In the genomic region with DNA sequence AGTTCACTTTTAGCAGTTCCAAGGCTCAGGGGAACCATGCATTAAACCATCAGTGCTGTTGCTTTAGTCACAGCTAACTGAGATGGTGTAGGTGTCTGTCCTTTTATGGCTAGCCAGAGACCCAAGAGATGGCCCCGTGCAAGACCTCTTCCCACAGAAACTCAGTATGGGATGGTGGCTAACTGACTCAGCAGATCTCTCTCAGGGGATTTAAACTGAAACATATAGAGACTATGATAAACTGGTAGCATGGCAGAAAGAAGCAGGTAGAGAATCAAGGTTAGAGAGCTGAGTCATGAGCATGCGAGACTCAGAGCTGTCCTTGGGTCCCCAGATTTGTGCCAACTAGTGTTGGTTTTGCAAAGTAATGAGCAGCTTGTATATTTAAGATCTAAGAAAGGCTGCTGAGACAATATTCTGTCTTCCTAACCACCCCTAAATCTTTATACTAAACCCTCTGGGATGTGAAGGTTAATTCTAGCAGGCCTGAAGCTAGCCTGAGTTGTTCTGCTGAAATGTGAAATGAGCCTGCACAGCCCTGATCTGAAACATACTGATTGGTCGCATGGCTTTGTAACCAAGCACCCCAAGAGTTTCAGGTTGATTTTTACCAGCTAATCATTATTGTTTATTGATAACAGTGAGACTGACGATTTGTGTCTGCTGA, we compare ENCODE assay signal across 16 cellular contexts. TPM values are rescaled to one million over a fixed set of nuclear protein-coding genes. Genes with fewer than 3 reads are reported as not detected.
A peak's percentile ranks its signal among the peaks of the same experiment; 100 is the strongest.
DNase-seq lines count a peak whose midpoint lies in the region; ATAC-seq, FAIRE-seq and TF ChIP-seq lines count a peak whose summit lies in the region.
"Had no signal": no experiment of that assay in that cellular context is flagged by ENCODE, and none has a peak within 500 bp of the region (broad histone marks: within the 10 kb centered on the region; RNA-seq: fewer than 3 reads in every experiment).

No MANE protein-coding gene starts in this region.

- no peaks in the 10 kb centered on the region for H3K79me2 ChIP-seq in GM12878 (ENCODE audit: control insufficient read depth, insufficient read depth, low read length)

- WGBS in GM12878 (ENCODE audit: insufficient coverage, insufficient replicate concordance, low lambda C conversion rate, missing lambda C conversion rate) = 2% methylated on average over 4 of the region's 4 CpGs

- no peaks in the 10 kb centered on the region for H3K9me3 ChIP-seq in GM12878 (replicated peaks; ENCODE audit: control insufficient read depth, insufficient read depth, low read length)
- H3K9me3 ChIP-seq: right atrium auricular region, SJSA1 had no signal

- no peak overlapping the region for H3K9ac ChIP-seq in GM12878 (ENCODE audit: control insufficient read depth, insufficient read depth, low read length)

- H3K27me3 ChIP-seq in GM12878 (replicated peaks in 1 of 2; ENCODE audit: control insufficient read depth in 2 of 2, insufficient read depth in 2 of 2, low read length in 1 of 2) = peaks cover 0 to 3% of the 10 kb centered on the region in 2 experiments; a peak in 1 of 4 replicates
- H3K27me3 ChIP-seq: right atrium auricular region, SJSA1 had no signal

- SMC1A ChIA-PET in GM12878 (lab: Charles Lee; ENCODE audit: uncharacterized antibody, unreplicated experiment) = interaction anchor here (0.6 to 5.2 kb wide), 14 partner anchors 10 to 592 kb away, joined by 3 to 58 read pairs (median 3); no protein-coding TSS in a partner anchor

- no peak for TF ChIP-seq CTCF in GM12878 (IDR thresholded peaks at IDR 0.05 in 2 of 3, conservative IDR thresholded peaks at IDR 0.05 in 1 of 3; ENCODE audit: control insufficient read depth in 2 of 3, extremely low read depth in 1 of 3, insufficient read depth in 1 of 3, low read depth in 3 of 3, low read length in 3 of 3)
- no peak for TF ChIP-seq CTCF in Calu3 (IDR thresholded peaks at IDR 0.05; ENCODE audit: unreplicated experiment)

- 0 out of 2 replicates have a peak, but pooled peaks cover 10% of the 10 kb centered on the region for H3K4me1 ChIP-seq in GM12878 (ENCODE audit: control insufficient read depth, insufficient read depth, low read length)
- H3K4me1 ChIP-seq: right atrium auricular region, SJSA1 had no signal

- POLR2A ChIA-PET in GM12878 (lab: Charles Lee) = interaction anchor here (1.3 to 2.2 kb wide), 4 partner anchors 12 to 31 kb away, joined by 3 to 10 read pairs (median 6); no protein-coding TSS in a partner anchor

- peak; percentile 26 to 64; a peak in 2 of 4 replicates for TF ChIP-seq EP300 in GM12878 (IDR thresholded peaks at IDR 0.05; ENCODE audit: borderline replicate concordance in 1 of 2, control insufficient read depth in 1 of 2, low read depth in 2 of 2, low read length in 2 of 2)

- RAD21 ChIA-PET in GM12878 (lab: Charles Lee; ENCODE audit: unreplicated experiment) = interaction anchor here (0.7 to 2.8 kb wide), 11 partner anchors 9 to 51 kb away, joined by 3 to 19 read pairs (median 4); no protein-coding TSS in a partner anchor

- no peaks in the 10 kb centered on the region for H3K36me3 Mint-ChIP-seq in Calu3 (ENCODE audit: insufficient read depth, unreplicated experiment)

- TF ChIP-seq POLR2A in GM12878 (IDR thresholded peaks at IDR 0.05; ENCODE audit: low read depth, low read length) = no peak

- no peak overlapping the region for H3K27ac ChIP-seq in GM12878 (ENCODE audit: control insufficient read depth, insufficient read depth)
- H3K27ac ChIP-seq: right atrium auricular region, SJSA1 had no signal

- no peak overlapping the region; the same call in 1 of the 2 replicates for H3K4me2 ChIP-seq in GM12878 (ENCODE audit: control insufficient read depth, insufficient read depth)

- DNase-seq in GM12878 (ENCODE audit: low read depth, low spot score) = no peak
- DNase-seq in Calu3 = no peak
- DNase-seq in hepatic stellate cell (ENCODE audit: low spot score) = no peak
- DNase-seq in NCI-H82 treated with DMSO at 0.1 percent for 48 hours (lab: John Stamatoyannopoulos, UW; ENCODE audit: unreplicated experiment) = no peak
- no peak for DNase-seq in stimulated activated CD4-positive, alpha-beta T cell treated with anti-CD3 and anti-CD28 coated beads, Interleukin-1b, Interleukin-23, amount 100 ng/mL, for 48 hours
- DNase-seq: activated CD4-positive, alpha-beta T cell treated with anti-CD3 and anti-CD28 coated beads for 4 hours; effector memory CD4-positive, alpha-beta T cell; hypothalamus; midbrain; NCI-H2171 treated with DMSO at 0.1 percent for 48 hours had no signal

- ATAC-seq in GM18870 (IDR thresholded peaks at IDR 0.05; ENCODE audit: unreplicated experiment) (peak; percentile 86), GM21423 (IDR thresholded peaks at IDR 0.05; ENCODE audit: unreplicated experiment) (peak; percentile 90), HG03060 (IDR thresholded peaks at IDR 0.05; ENCODE audit: low read depth, unreplicated experiment) (peak; percentile 87), GM12878 (peak; percentile 93)

- in situ Hi-C loops in GM12878 (cut with MboI) = no loop called here

- BruUV-seq in GM12878 (replicated peaks; lab: Mats Ljungman, UMichigan) (no TSS peak), Calu3 (replicated peaks; lab: Mats Ljungman, UMichigan) (no TSS peak)

- H2AFZ ChIP-seq in GM12878 (ENCODE audit: control insufficient read depth, low read depth, low read length) = no peak overlapping the region

- no peaks in the 10 kb centered on the region for H3K4me1 Mint-ChIP-seq in Calu3 (ENCODE audit: low read depth, unreplicated experiment)
- H3K4me1 Mint-ChIP-seq: IgD-negative memory B cell had no signal

- TF ChIP-seq RAD21 in GM12878 (IDR thresholded peaks at IDR 0.05; ENCODE audit: insufficient read depth, low read depth, low read length) = no peak

- no peak overlapping the region for H3K4me3 ChIP-seq in GM12878
- H3K4me3 ChIP-seq: right atrium auricular region, SJSA1 had no signal

- no peaks in the 10 kb centered on the region for H3K36me3 ChIP-seq in GM12878 (ENCODE audit: control insufficient read depth in 2 of 2, insufficient read depth in 2 of 2, low read length in 1 of 2)
- H3K36me3 ChIP-seq: right atrium auricular region, SJSA1 had no signal

- H3K4me3 Mint-ChIP-seq in Calu3 (ENCODE audit: low read depth, unreplicated experiment) = no peak overlapping the region
- H3K4me3 Mint-ChIP-seq: IgD-negative memory B cell had no signal

- H3K27ac Mint-ChIP-seq in Calu3 (ENCODE audit: unreplicated experiment) = no peak overlapping the region
- H3K27ac Mint-ChIP-seq: IgD-negative memory B cell had no signal

- CTCF ChIA-PET in GM12878 (lab: Yijun Ruan, JAX) = interaction anchor here (0.5 to 2.2 kb wide), 11 partner anchors 10 to 401 kb away, joined by 3 to 13 read pairs (median 4); no protein-coding TSS in a partner anchor
- CTCF ChIA-PET in Calu3 (lab: Charles Lee) = no interaction called here

- H3K9me3 Mint-ChIP-seq in Calu3 (ENCODE audit: low read depth, unreplicated experiment) = no peaks in the 10 kb centered on the region
- H3K9me3 Mint-ChIP-seq: IgD-negative memory B cell had no signal

- H4K20me1 ChIP-seq in GM12878 (ENCODE audit: control insufficient read depth, insufficient read depth) = no peaks in the 10 kb centered on the region

- FAIRE-seq in GM12878 (lab: Jason Lieb, UNC) = peak; percentile 27

- intact Hi-C loops in GM12878 (cut with micrococcal nuclease; ENCODE audit: unreplicated experiment) = no loop called here
- intact Hi-C loops in Calu3 (cut with micrococcal nuclease; ENCODE audit: unreplicated experiment) = no loop called here

- H3K27me3 Mint-ChIP-seq in Calu3 (ENCODE audit: unreplicated experiment) = no peaks in the 10 kb centered on the region
- H3K27me3 Mint-ChIP-seq: IgD-negative memory B cell had no signal

TF ChIP-seq in GM12878, 131 proteins besides CTCF, POLR2A, EP300 and RAD21 (continues in another document):
- TF ChIP-seq ZNF622 (IDR thresholded peaks at IDR 0.05) (no peak), DPF2 (IDR thresholded peaks at IDR 0.05) (peak; percentile 35; the same call in 1 of the 2 replicates), CBFB (IDR thresholded peaks at IDR 0.05; ENCODE audit: low read depth) (no peak), YY1 (IDR thresholded peaks at IDR 0.05; ENCODE audit: low read depth, low read length) (no peak), BHLHE40 (IDR thresholded peaks at IDR 0.05; ENCODE audit: borderline replicate concordance in 1 of 2, low read depth in 2 of 2, low read length in 1 of 2) (peak; percentile 33 to 73; a peak in 1 of 4 replicates), TBL1XR1 (IDR thresholded peaks at IDR 0.05; ENCODE audit: low read depth, low read length) (no peak), POLR2AphosphoS2 (IDR thresholded peaks at IDR 0.05; ENCODE audit: low read depth, low read length) (no peak), GABPA (IDR thresholded peaks at IDR 0.05; ENCODE audit: low read depth) (no peak), CBX5 (IDR thresholded peaks at IDR 0.05; ENCODE audit: low read depth) (no peak), FOXK2 (IDR thresholded peaks at IDR 0.05) (no peak), EED (IDR thresholded peaks at IDR 0.05; ENCODE audit: low read depth) (no peak), CEBPB (IDR thresholded peaks at IDR 0.05; ENCODE audit: borderline replicate concordance in 1 of 2, low read depth in 2 of 2, low read length in 2 of 2) (no peak), IKZF1 (conservative IDR thresholded peaks at IDR 0.05) (peak; percentile 56), NR2C1 (IDR thresholded peaks at IDR 0.05) (no peak)

RNA-seq across cellular contexts. Expression of a gene that starts 6.5 kb away (rescaled TPM):
- not detected in 2 replicates for total RNA-seq in GM12878 (2013; cell fraction: nucleolus; rRNA removed)
- total RNA-seq in GM12878 (2014; rRNA removed) = 0.27 TPM in 1 of 2 replicates, not detected in the other
- 0.27 and 0.28 TPM in 2 replicates for total RNA-seq in GM12878 (2014; rRNA removed; fragmentation: Illumina TruSeq; extraction: Trizol)
- total RNA-seq in GM12878 (2021) = 0.16 and 0.23 TPM in 2 replicates
- polyA plus RNA-seq in GM12878 (2011; ENCODE audit: low read depth) = not detected
- 0.68 and 1.1 TPM in 2 replicates for polyA plus RNA-seq in GM12878 (2011; rRNA removed)
- 0.25 and 0.33 TPM in 2 replicates for polyA plus RNA-seq in GM12878 (2011; cell fraction: cytosol; rRNA removed)
- 0.90 and 1.0 TPM in 2 replicates for polyA plus RNA-seq in GM12878 (2011; cell fraction: nucleus; rRNA removed)
- polyA plus RNA-seq in GM12878 (2012) = not detected in 2 replicates
- polyA plus RNA-seq in GM12878 (2014; fragmentation: Illumina TruSeq; extraction: Trizol) = 0.16 and 0.40 TPM in 2 replicates
- under 1 TPM; 0.15 to 0.16 TPM for polyA plus RNA-seq in GM12878 (2014; fragmentation: Nextera tagmentation; extraction: Ambion mirVana)
- 0.09 TPM in 1 of 2 replicates, not detected in the other for polyA plus RNA-seq in GM12878 (2014; rRNA removed)
- polyA plus RNA-seq in GM12878 (2016; fragmentation: Nextera tagmentation; extraction: Ambion mirVana) = under 1 TPM; 0.13 to 0.34 TPM
- 0.41 and 0.73 TPM in 2 replicates for polyA minus RNA-seq in GM12878 (2011; rRNA and poly(A)+ RNA removed)
- polyA minus RNA-seq in GM12878 (2011; cell fraction: cytosol; rRNA and poly(A)+ RNA removed) = 1.1 TPM in 1 of 2 replicates, not detected in the other
- 0.24 and 0.48 TPM in 2 replicates for polyA minus RNA-seq in GM12878 (2011; cell fraction: nucleus; rRNA and poly(A)+ RNA removed)
- 5.2 and 8.0 TPM in 2 replicates for total RNA-seq in Calu3 (2022)
- total RNA-seq: SJSA1 had no signal
- polyA plus RNA-seq: IgD-negative memory B cell had no signal
